In the genomic region with DNA sequence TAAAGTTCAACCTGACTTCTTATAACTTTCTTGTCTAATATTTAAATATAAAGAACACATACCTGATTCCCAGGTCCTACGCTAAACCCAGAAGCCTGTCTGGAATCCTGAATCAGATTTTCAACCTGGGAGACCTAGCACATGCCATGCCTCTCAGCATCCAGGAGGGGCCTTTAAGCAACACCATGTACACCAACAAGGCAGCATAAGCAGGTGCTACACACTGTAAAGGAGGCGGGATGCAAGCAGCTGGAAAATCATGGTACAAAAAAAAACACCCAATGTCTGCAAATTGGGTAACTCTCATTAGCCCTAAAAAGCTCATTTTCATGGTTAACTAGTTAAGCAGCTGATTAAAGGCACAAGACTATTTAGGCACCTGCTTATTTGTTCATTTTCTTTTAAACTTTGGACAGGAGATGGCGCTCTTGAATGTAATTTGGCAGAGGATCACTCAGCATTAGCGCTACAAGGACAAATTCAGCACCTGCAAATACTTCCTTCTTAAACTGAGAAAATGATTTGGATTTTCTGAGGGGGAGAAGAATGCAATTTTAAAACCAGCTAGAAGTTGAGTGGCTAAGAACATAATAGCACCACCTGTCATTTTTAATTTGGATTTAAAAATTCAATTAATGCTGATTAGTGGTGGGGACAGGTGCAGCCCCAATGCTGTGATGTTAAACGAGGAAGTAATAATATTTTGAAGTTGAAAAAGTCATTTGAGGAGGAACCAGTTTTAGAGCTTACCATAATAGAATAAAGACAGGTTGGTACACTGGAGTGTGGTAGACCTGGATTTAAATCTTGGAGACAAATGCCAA, we compare ENCODE assay signal across 7 cellular contexts.
A peak's percentile ranks its signal among the peaks of the same experiment; 100 is the strongest.
DNase-seq lines count a peak whose midpoint lies in the region; TF ChIP-seq lines count a peak whose summit lies in the region.

No MANE protein-coding gene starts in this region.

- peaks cover 25% of the 10 kb centered on the region for H3K4me1 ChIP-seq in OCI-LY7 (ENCODE audit: insufficient read depth, low read length, poor library complexity, severe bottlenecking)

- no peaks in the 10 kb centered on the region for H3K9me3 ChIP-seq in OCI-LY7 (ENCODE audit: low read length)

- H3K79me2 ChIP-seq in OCI-LY7 (ENCODE audit: insufficient read depth, low read depth, low read length) = no peaks in the 10 kb centered on the region

- no TSS peak for BruUV-seq in OCI-LY7 (replicated peaks; lab: Mats Ljungman, UMichigan)

- intact Hi-C loops in OCI-LY7 (cut with micrococcal nuclease; ENCODE audit: unreplicated experiment) = loop anchor here (1.0 to 5.0 kb wide), 4 partner anchors 184 to 1135 kb away; no protein-coding TSS in a partner anchor

- H3K9me2 ChIP-seq in OCI-LY7 (ENCODE audit: insufficient read depth, low read length) = no peaks in the 10 kb centered on the region

- peak overlapping the region; percentile 21 for H3K27ac ChIP-seq in OCI-LY7 (ENCODE audit: low read depth, low read length, poor library complexity, severe bottlenecking)

- H2AFZ ChIP-seq in OCI-LY7 (ENCODE audit: low read length) = peak overlapping the region; percentile 83

- DNase-seq in DMS114 treated with DMSO at 0.1 percent for 48 hours (lab: John Stamatoyannopoulos, UW; ENCODE audit: unreplicated experiment) = peak; percentile 33
- peak; percentile 4 for DNase-seq in GM19240 (ENCODE audit: insufficient read length, low spot score)
- DNase-seq in LNCaP clone FGC (ENCODE audit: low read depth) = peak; percentile 80
- DNase-seq in OCI-LY7 (ENCODE audit: low spot score) = peak; percentile 90
- peak; percentile 65 to 77 for DNase-seq in dermis microvascular lymphatic vessel endothelial cell (ENCODE audit: low read depth in 2 of 2)
- peak; percentile 76 for DNase-seq in myocyte (ENCODE audit: low read depth)
- no peak for DNase-seq in epidermal melanocyte (ENCODE audit: insufficient read length, low spot score)

- no peak overlapping the region for H3K4me3 ChIP-seq in LNCaP clone FGC (ENCODE audit: low read depth, low read length)
- no peak overlapping the region for H3K4me3 ChIP-seq in OCI-LY7 (ENCODE audit: low read depth, low read length, poor library complexity, severe bottlenecking)

- CTCF ChIA-PET in OCI-LY7 (lab: Charles Lee; ENCODE audit: unreplicated experiment) = interaction anchor here (0.6 to 1.9 kb wide), 9 partner anchors 9 to 376 kb away, joined by 3 to 7 read pairs (median 3); no protein-coding TSS in a partner anchor

- no peaks in the 10 kb centered on the region for H3K36me3 ChIP-seq in OCI-LY7 (ENCODE audit: insufficient read depth, low read length)

- H3K4me2 ChIP-seq in OCI-LY7 (ENCODE audit: low read length) = peak overlapping the region; percentile 49

- H4K20me1 ChIP-seq in OCI-LY7 (ENCODE audit: insufficient read depth, low read length) = no peaks in the 10 kb centered on the region

- TF ChIP-seq CTCF in LNCaP clone FGC (IDR thresholded peaks at IDR 0.05; ENCODE audit: control insufficient read depth, extremely low read depth, insufficient read depth) (peak; percentile 71), OCI-LY7 (conservative IDR thresholded peaks at IDR 0.05; ENCODE audit: low read length) (peak; percentile 98)

- POLR2A ChIA-PET in OCI-LY7 (lab: Charles Lee) = interaction anchor here (0.5 to 1.5 kb wide), 16 partner anchors 14 to 479 kb away, joined by 3 to 5 read pairs (median 3); no protein-coding TSS in a partner anchor
